Comparison of ENCODE assay signal across 8 cellular contexts in genomic region chr6:293185-294174, GRCh38. TPM values are rescaled to one million over a fixed set of nuclear protein-coding genes. Genes with fewer than 3 reads are reported as not detected.
DNase-seq lines count a peak whose midpoint lies in the region; ATAC-seq and TF ChIP-seq lines count a peak whose summit lies in the region.

No MANE protein-coding gene starts in this region.

- no peaks in the 10 kb centered on the region for H4K20me1 ChIP-seq in HCT116 (ENCODE audit: insufficient read depth)

- no peaks in the 10 kb centered on the region for H3K79me2 ChIP-seq in HCT116 (ENCODE audit: insufficient read depth, low read length)

- H3K9me3 ChIP-seq in HCT116 (ENCODE audit: control insufficient read depth in 1 of 2, insufficient read depth in 1 of 2, low read depth in 1 of 2, low read length in 2 of 2): no peaks in the 10 kb centered on the region; a peak in 1 of 4 replicates
- no peaks in the 10 kb centered on the region for H3K9me3 ChIP-seq in ovary

- RAD21 ChIA-PET in HCT116 (lab: Charles Lee; ENCODE audit: low non-redundant PET in 1 of 2, low total read pairs in 2 of 2, uncharacterized antibody in 2 of 2, unreplicated experiment in 2 of 2): interaction anchor here in 1 of 2 experiments (0.7 kb wide), 1 partner anchor 12 kb away, joined by 4 read pairs; no protein-coding TSS in a partner anchor

- WGBS in ovary, 3 donors: 45 to 56% (median 53%) methylated on average over 24 of the region's 24 CpGs

- intact Hi-C loops in HCT116 (cut with micrococcal nuclease): loop anchor here (5.0 kb wide), 1 partner anchor 114 kb away; no protein-coding TSS in a partner anchor
- intact Hi-C loops in ovary (cut with DNase I): no loop called here

- DNase-seq in HCT116 (ENCODE audit: low read depth, low spot score): no peak
- peak; percentile 84 for DNase-seq in activated CD8-positive, alpha-beta memory T cell treated with anti-CD3 and anti-CD28 coated beads for 24 hours
- peak; percentile 30 for DNase-seq in fibroblast of mammary gland (ENCODE audit: low read depth)
- DNase-seq in ovary: peak in 3 of 5 donors; percentile 53 to 63 (median 56)
- no peak for DNase-seq in C1 segment of cervical spinal cord (lab: John Stamatoyannopoulos, UW)
- no peak for DNase-seq in NCI-H510A (lab: John Stamatoyannopoulos, UW)
- no peak for DNase-seq in NCI-H1436 treated with DMSO at 0.1 percent for 48 hours (lab: John Stamatoyannopoulos, UW)

- TF ChIP-seq EP300 in ovary (IDR thresholded peaks at IDR 0.05): no peak

- H3K4me1 ChIP-seq in HCT116 (ENCODE audit: control insufficient read depth in 1 of 2, insufficient read depth in 2 of 2, low read length in 2 of 2) (peaks cover 11 to 17% of the 10 kb centered on the region in 2 experiments; a peak in 3 of 4 replicates), ovary (ENCODE audit: insufficient read depth) (no peaks in the 10 kb centered on the region)

- peak overlapping the region; percentile 95 for H3K4me2 ChIP-seq in HCT116 (ENCODE audit: low read length)

- H3K4me3 ChIP-seq in HCT116 (replicated peaks in 1 of 2; ENCODE audit: low read depth in 1 of 2, low read length in 2 of 2): peak overlapping the region; percentile 56 to 69
- peak overlapping the region; percentile 64 for H3K4me3 ChIP-seq in fibroblast of mammary gland (ENCODE audit: control insufficient read depth, low read depth, low read length)
- H3K4me3 ChIP-seq in ovary: peak overlapping the region; percentile 64

- H2AFZ ChIP-seq in HCT116 (ENCODE audit: low read depth, low read length, poor library complexity, severe bottlenecking): no peak overlapping the region

- TSS peak; percentile 68 for BruUV-seq in HCT116 (replicated peaks; lab: Mats Ljungman, UMichigan)

- POLR2A ChIA-PET in HCT116 (lab: Charles Lee): no interaction called here

- H3K27me3 ChIP-seq in HCT116 (ENCODE audit: insufficient read depth, low read length) (peaks cover under 1% of the 10 kb centered on the region; the same call in 1 of the 2 replicates), ovary (no peaks in the 10 kb centered on the region)

- no peak for ATAC-seq in HCT116
- no peak for ATAC-seq in HG02970 (IDR thresholded peaks at IDR 0.05; ENCODE audit: low FRiP score, unreplicated experiment)

- TF ChIP-seq POLR2A in HCT116 (IDR thresholded peaks at IDR 0.05; ENCODE audit: borderline replicate concordance, extremely low read depth, insufficient read depth, insufficient read length): no peak
- no peak for TF ChIP-seq POLR2A in ovary (IDR thresholded peaks at IDR 0.05)

- no peak for TF ChIP-seq CTCF in HCT116 (IDR thresholded peaks at IDR 0.05 in 2 of 3, conservative IDR thresholded peaks at IDR 0.05 in 1 of 3; ENCODE audit: borderline replicate concordance in 1 of 3, insufficient read depth in 1 of 3, low read depth in 2 of 3, low read length in 2 of 3)
- TF ChIP-seq CTCF in fibroblast of mammary gland (conservative IDR thresholded peaks at IDR 0.05; ENCODE audit: control insufficient read depth, insufficient read depth, low read depth, low read length): no peak
- no peak for TF ChIP-seq CTCF in ovary (IDR thresholded peaks at IDR 0.05)

- H3K9me2 ChIP-seq in HCT116 (ENCODE audit: insufficient read depth): no peaks in the 10 kb centered on the region

- CTCF ChIA-PET in HCT116 (lab: Charles Lee): interaction anchor here (0.7 kb wide), 1 partner anchor 116 kb away, joined by 3 read pairs; no protein-coding TSS in a partner anchor

- TF ChIP-seq RAD21 in HCT116 (IDR thresholded peaks at IDR 0.05; ENCODE audit: low read depth): no peak

- H3K9ac ChIP-seq in HCT116 (ENCODE audit: low read length): peak overlapping the region; percentile 73

- H3K27ac ChIP-seq in HCT116 (ENCODE audit: low read depth, low read length) (peak overlapping the region; percentile 93), ovary (peak overlapping the region in 1 of 2 donors; percentile 92)

- no peaks in the 10 kb centered on the region for H3K36me3 ChIP-seq in HCT116 (ENCODE audit: control insufficient read depth in 1 of 2, insufficient read depth in 2 of 2, low read length in 2 of 2)
- H3K36me3 ChIP-seq in ovary: no peaks in the 10 kb centered on the region

TF ChIP-seq in HCT116, 20 proteins besides CTCF, POLR2A, EP300 and RAD21:
- no peak for TF ChIP-seq CBX3 (IDR thresholded peaks at IDR 0.05; ENCODE audit: low read depth)
- TF ChIP-seq SP1 (IDR thresholded peaks at IDR 0.05; ENCODE audit: low read depth): no peak
- peak; percentile 6; the same call in 1 of the 2 replicates for TF ChIP-seq MAX (IDR thresholded peaks at IDR 0.05)

RNA-seq across cellular contexts. Expression of gene DUSP22, which starts 1.2 kb away (rescaled TPM):
- total RNA-seq in HCT116 (2021; ENCODE audit: unreplicated experiment) (19.2 TPM), ovary (10 to 100 TPM; 25.3 to 35.0 (median 29.3) TPM)
- polyA plus RNA-seq in HCT116 (2012): 15.2 and 16.3 TPM in 2 replicates
- 10 to 100 TPM; 24.7 to 29.7 TPM for polyA plus RNA-seq in ovary

Comparison
In these comparisons a context has a peak if more than half of its experiments do, and no peak if none do; other contexts are left out.
1. DNase-seq: peak in activated CD8-positive, alpha-beta memory T cell treated with anti-CD3 and anti-CD28 coated beads for 24 hours (single experiment), fibroblast of mammary gland (single experiment) and ovary (3 of 5); none in HCT116 (single experiment), C1 segment of cervical spinal cord (0 of 14), NCI-H510A (single experiment) and NCI-H1436 treated with DMSO at 0.1 percent for 48 hours (single experiment).
2. Peak in every context shown above with its lines, with median percentiles within 50 percentile points of each other: H3K4me3 ChIP-seq.